In genomic region chr14:99608591-99608990, GRCh38 we compare ENCODE assay signal across 9 cellular contexts. TPM values are rescaled to one million over a fixed set of nuclear protein-coding genes. Genes with fewer than 3 reads are reported as not detected.
"Had no signal": no experiment of that assay in that cellular context is flagged by ENCODE, and none has a peak within 500 bp of the region (broad histone marks: within the 10 kb centered on the region; RNA-seq: fewer than 3 reads in every experiment).

No MANE protein-coding gene starts in this region.

- H3K4me3 Mint-ChIP-seq: GM23338, HFFc6 had no signal

- H3K9me3 Mint-ChIP-seq: GM23338, HFFc6 had no signal

- H3K4me2 ChIP-seq: GM23338 had no signal

- H3K27ac ChIP-seq: HL-60 had no signal

- H3K4me3 ChIP-seq: GM23338, HAP-1 had no signal

- ATAC-seq: GM23338, HCT116 had no signal

- H3K9me3 ChIP-seq: HAP-1 had no signal

- H2AFZ ChIP-seq: GM23338 had no signal

- DNase-seq: H7, HFFc6, IMR-90, KBM-7 had no signal

- H3K36me3 ChIP-seq: HAP-1 had no signal

- H3K27ac Mint-ChIP-seq: GM23338, HFFc6 had no signal

RNA-seq across cellular contexts. Expression of gene HHIPL1, which starts 36.3 kb away (rescaled TPM):
- total RNA-seq: HT1080 had no signal
